Comparison of ENCODE assay signal across 17 cellular contexts in genomic region chr1:219907772-219908070, GRCh38. TPM values are rescaled to one million over a fixed set of nuclear protein-coding genes. Genes with fewer than 3 reads are reported as not detected.
DNase-seq lines count a peak whose midpoint lies in the region; ATAC-seq and TF ChIP-seq lines count a peak whose summit lies in the region.
"Had no signal": no experiment of that assay in that cellular context is flagged by ENCODE, and none has a peak within 500 bp of the region (broad histone marks: within the 10 kb centered on the region; RNA-seq: fewer than 3 reads in every experiment).

No MANE protein-coding gene starts in this region.

- H3K27ac Mint-ChIP-seq in CD8-positive, alpha-beta memory T cell, result peak overlapping the region in 1 of 8 donors; percentile 25
- peak overlapping the region; percentile 13 for H3K27ac Mint-ChIP-seq in dendritic cell treated with granulocyte-macrophage colony-stimulating factor and Interleukin-4, amounts not matched to agents 40 ng/mL and 50 ng/mL, for 4 days
- H3K27ac Mint-ChIP-seq in activated T-cell treated with anti-CD3 and anti-CD28 coated beads, Interleukin-2, amount 50 U/mL, for 24 hours, result no peak overlapping the region
- H3K27ac Mint-ChIP-seq: B cell; CD4-positive, CD25-positive, alpha-beta regulatory T cell had no signal

- ATAC-seq in upper lobe of right lung (peak; percentile 52), HG02623 (IDR thresholded peaks at IDR 0.05; ENCODE audit: unreplicated experiment) (no peak), gastroesophageal sphincter (no peak)
- ATAC-seq: GM12878, HCT116 had no signal

- intact Hi-C loops in dendritic cell treated with granulocyte-macrophage colony-stimulating factor and Interleukin-4, amounts not matched to agents 40 ng/mL and 50 ng/mL, for 4 days (cut with micrococcal nuclease), result no loop called here
- intact Hi-C loops in upper lobe of right lung (cut with DNase I), result no loop called here

- H3K4me1 ChIP-seq in BLaER1 treated with 17β-estradiol and CSF1 and Interleukin-3, amounts not matched to agents 10 nM and 100 nM, result peaks cover 10 to 29% (median 17%) of the 10 kb centered on the region in 10 experiments; a peak in 19 of 20 replicates
- H3K4me1 ChIP-seq in CD8-positive, alpha-beta memory T cell (ENCODE audit: insufficient read depth, low read length), result no peaks in the 10 kb centered on the region
- H3K4me1 ChIP-seq in upper lobe of right lung (no peaks in the 10 kb centered on the region), gastroesophageal sphincter (no peaks in the 10 kb centered on the region)

- TF ChIP-seq EP300 in gastroesophageal sphincter (IDR thresholded peaks at IDR 0.05), result no peak

- H3K9me3 ChIP-seq in BLaER1 treated with 17β-estradiol and CSF1 and Interleukin-3, amounts not matched to agents 10 nM and 100 nM (replicated peaks in 1 of 11), result no peaks in the 10 kb centered on the region
- no peaks in the 10 kb centered on the region for H3K9me3 ChIP-seq in CD8-positive, alpha-beta memory T cell (ENCODE audit: low read length)
- H3K9me3 ChIP-seq in upper lobe of right lung, result no peaks in the 10 kb centered on the region
- H3K9me3 ChIP-seq in gastroesophageal sphincter, result no peaks in the 10 kb centered on the region

- peak overlapping the region in 3 of 11 experiments; percentile 25 to 45 (median 36); a peak in 6 of 22 replicates for H3K9ac ChIP-seq in BLaER1 treated with 17β-estradiol and CSF1 and Interleukin-3, amounts not matched to agents 10 nM and 100 nM
- H3K9ac ChIP-seq: GM23248 had no signal

- H3K27me3 ChIP-seq in BLaER1 treated with 17β-estradiol and CSF1 and Interleukin-3, amounts not matched to agents 10 nM and 100 nM, result no peaks in the 10 kb centered on the region
- H3K27me3 ChIP-seq in CD8-positive, alpha-beta memory T cell (ENCODE audit: insufficient read depth, low read length, poor library complexity, severe bottlenecking), result no peaks in the 10 kb centered on the region
- H3K27me3 ChIP-seq in upper lobe of right lung, result no peaks in the 10 kb centered on the region
- no peaks in the 10 kb centered on the region for H3K27me3 ChIP-seq in gastroesophageal sphincter

- peak overlapping the region in 7 of 11 experiments; percentile 22 to 61 (median 49); a peak in 10 of 22 replicates for H3K27ac ChIP-seq in BLaER1 treated with 17β-estradiol and CSF1 and Interleukin-3, amounts not matched to agents 10 nM and 100 nM
- H3K27ac ChIP-seq in CD8-positive, alpha-beta memory T cell (ENCODE audit: low read depth, low read length), result peak overlapping the region; percentile 59
- H3K27ac ChIP-seq in upper lobe of right lung, result no peak overlapping the region
- no peak overlapping the region for H3K27ac ChIP-seq in gastroesophageal sphincter
- H3K27ac ChIP-seq: GM23248 had no signal

- POLR2A ChIA-PET in CD8-positive, alpha-beta memory T cell (lab: Charles Lee), result no interaction called here

- no peak for DNase-seq in CD8-positive, alpha-beta memory T cell
- no peak for DNase-seq in upper lobe of right lung
- DNase-seq in activated T-cell treated with anti-CD3 and anti-CD28 coated beads, Interleukin-2, amount 50 U/mL, for 24 hours, result no peak
- DNase-seq: Calu3; CD4-positive, CD25-positive, alpha-beta regulatory T cell; DMS 273 treated with DMSO at 0.1 percent for 48 hours; DMS79; GM23248; IMR-90 had no signal

- H3K4me3 ChIP-seq in BLaER1 treated with 17β-estradiol and CSF1 and Interleukin-3, amounts not matched to agents 10 nM and 100 nM, result peak overlapping the region in 3 of 10 experiments; percentile 9 to 44 (median 25); a peak in 4 of 20 replicates
- H3K4me3 ChIP-seq in CD8-positive, alpha-beta memory T cell (ENCODE audit: low read length), result no peak overlapping the region
- H3K4me3 ChIP-seq in upper lobe of right lung, result no peak overlapping the region
- no peak overlapping the region for H3K4me3 ChIP-seq in gastroesophageal sphincter
- H3K4me3 ChIP-seq: GM12878, GM23248 had no signal

- no peak for TF ChIP-seq CTCF in upper lobe of right lung (IDR thresholded peaks at IDR 0.05)
- TF ChIP-seq CTCF in gastroesophageal sphincter (IDR thresholded peaks at IDR 0.05), result no peak

- H3K27me3 Mint-ChIP-seq in CD8-positive, alpha-beta memory T cell, result peaks cover 5 to 23% of the 10 kb centered on the region in 2 donors
- peaks cover 2% of the 10 kb centered on the region for H3K27me3 Mint-ChIP-seq in dendritic cell treated with granulocyte-macrophage colony-stimulating factor and Interleukin-4, amounts not matched to agents 40 ng/mL and 50 ng/mL, for 4 days
- H3K27me3 Mint-ChIP-seq in activated T-cell treated with anti-CD3 and anti-CD28 coated beads, Interleukin-2, amount 50 U/mL, for 24 hours, result peaks cover 9% of the 10 kb centered on the region
- H3K27me3 Mint-ChIP-seq: CD4-positive, CD25-positive, alpha-beta regulatory T cell had no signal

- H3K4me2 ChIP-seq in BLaER1 treated with 17β-estradiol and CSF1 and Interleukin-3, amounts not matched to agents 10 nM and 100 nM, result peak overlapping the region; percentile 14 to 92 (median 66); a peak in 21 of 22 replicates

- H3K9me3 Mint-ChIP-seq in CD8-positive, alpha-beta memory T cell, result no peaks in the 10 kb centered on the region
- H3K9me3 Mint-ChIP-seq in dendritic cell treated with granulocyte-macrophage colony-stimulating factor and Interleukin-4, amounts not matched to agents 40 ng/mL and 50 ng/mL, for 4 days, result no peaks in the 10 kb centered on the region
- H3K9me3 Mint-ChIP-seq in activated T-cell treated with anti-CD3 and anti-CD28 coated beads, Interleukin-2, amount 50 U/mL, for 24 hours, result no peaks in the 10 kb centered on the region

- CTCF ChIA-PET in CD8-positive, alpha-beta memory T cell (lab: Charles Lee), result no interaction called here

- H3K4me3 Mint-ChIP-seq in CD8-positive, alpha-beta memory T cell, result no peak overlapping the region
- no peak overlapping the region for H3K4me3 Mint-ChIP-seq in dendritic cell treated with granulocyte-macrophage colony-stimulating factor and Interleukin-4, amounts not matched to agents 40 ng/mL and 50 ng/mL, for 4 days
- no peak overlapping the region for H3K4me3 Mint-ChIP-seq in activated T-cell treated with anti-CD3 and anti-CD28 coated beads, Interleukin-2, amount 50 U/mL, for 24 hours
- H3K4me3 Mint-ChIP-seq: B cell; CD4-positive, CD25-positive, alpha-beta regulatory T cell had no signal

- H3K36me3 ChIP-seq in BLaER1 treated with 17β-estradiol and CSF1 and Interleukin-3, amounts not matched to agents 10 nM and 100 nM, result no peaks in the 10 kb centered on the region
- no peaks in the 10 kb centered on the region for H3K36me3 ChIP-seq in CD8-positive, alpha-beta memory T cell (ENCODE audit: insufficient read depth, low read length)
- H3K36me3 ChIP-seq in upper lobe of right lung, result no peaks in the 10 kb centered on the region
- H3K36me3 ChIP-seq in gastroesophageal sphincter, result no peaks in the 10 kb centered on the region

- no peaks in the 10 kb centered on the region for H3K4me1 Mint-ChIP-seq in CD8-positive, alpha-beta memory T cell
- peaks cover 28% of the 10 kb centered on the region for H3K4me1 Mint-ChIP-seq in dendritic cell treated with granulocyte-macrophage colony-stimulating factor and Interleukin-4, amounts not matched to agents 40 ng/mL and 50 ng/mL, for 4 days (ENCODE audit: low read depth)
- no peaks in the 10 kb centered on the region for H3K4me1 Mint-ChIP-seq in activated T-cell treated with anti-CD3 and anti-CD28 coated beads, Interleukin-2, amount 50 U/mL, for 24 hours (ENCODE audit: low read depth)
- H3K4me1 Mint-ChIP-seq: CD4-positive, CD25-positive, alpha-beta regulatory T cell had no signal

- 63% methylated on average over 1 of the region's 1 CpG; no CpG with 5 or more reads in 1 of the 2 donors for WGBS in gastroesophageal sphincter (ENCODE audit: low coverage in 1 of 2), 2 donors

- no peaks in the 10 kb centered on the region for H3K36me3 Mint-ChIP-seq in CD8-positive, alpha-beta memory T cell
- no peaks in the 10 kb centered on the region for H3K36me3 Mint-ChIP-seq in dendritic cell treated with granulocyte-macrophage colony-stimulating factor and Interleukin-4, amounts not matched to agents 40 ng/mL and 50 ng/mL, for 4 days (ENCODE audit: low read depth)
- H3K36me3 Mint-ChIP-seq in activated T-cell treated with anti-CD3 and anti-CD28 coated beads, Interleukin-2, amount 50 U/mL, for 24 hours (ENCODE audit: low read depth), result no peaks in the 10 kb centered on the region
- H3K36me3 Mint-ChIP-seq: CD4-positive, CD25-positive, alpha-beta regulatory T cell had no signal

- no peak for TF ChIP-seq POLR2A in gastroesophageal sphincter (IDR thresholded peaks at IDR 0.05)

- H4K20me1 ChIP-seq in BLaER1 treated with 17β-estradiol and CSF1 and Interleukin-3, amounts not matched to agents 10 nM and 100 nM, result no peaks in the 10 kb centered on the region

RNA-seq across cellular contexts. Expression of gene SLC30A10, which starts 20.6 kb away (rescaled TPM):
- not detected for total RNA-seq in CD8-positive, alpha-beta memory T cell
- polyA plus RNA-seq in CD8-positive, alpha-beta memory T cell, result not detected
- not detected for total RNA-seq in upper lobe of right lung
- not detected for total RNA-seq in gastroesophageal sphincter
- total RNA-seq: B cell; Calu3; CD4-positive, CD25-positive, alpha-beta regulatory T cell; G401; GM12878; GM23248; IMR-90 had no signal
- polyA plus RNA-seq: CD4-positive, CD25-positive, alpha-beta regulatory T cell; GM12878; GM23248; IMR-90 had no signal

Comparison
In these comparisons a context has a peak if more than half of its experiments do, and no peak if none do; other contexts are left out.
1. H3K27ac ChIP-seq: peak in BLaER1 treated with 17β-estradiol and CSF1 and Interleukin-3, amounts not matched to agents 10 nM and 100 nM (7 of 11) and CD8-positive, alpha-beta memory T cell (single experiment); none in upper lobe of right lung (single experiment) and gastroesophageal sphincter (0 of 4).